23 cellular contexts compared by ENCODE assay signal in genomic region chr6:7631466-7631865, GRCh38. TPM values are rescaled to one million over a fixed set of nuclear protein-coding genes. Genes with fewer than 3 reads are reported as not detected.
DNase-seq lines count a peak whose midpoint lies in the region; ATAC-seq and TF ChIP-seq lines count a peak whose summit lies in the region.
"Had no signal": no experiment of that assay in that cellular context is flagged by ENCODE, and none has a peak within 500 bp of the region (broad histone marks: within the 10 kb centered on the region; RNA-seq: fewer than 3 reads in every experiment).

No MANE protein-coding gene starts in this region.

- DNase-seq in LNCaP clone FGC (ENCODE audit: low read depth) (peak; percentile 14), NCI-H748 treated with DMSO at 0.1 percent for 48 hours (lab: John Stamatoyannopoulos, UW) (peak; percentile 21), adipocyte (ENCODE audit: low read depth) (peak; percentile 40), fibroblast of villous mesenchyme (ENCODE audit: low read depth) (peak; percentile 84), GM23248 (no peak), sciatic nerve (ENCODE audit: low spot score) (no peak), kidney tubule cell (ENCODE audit: low spot score) (no peak), iPS-NIHi11 (ENCODE audit: low spot score) (no peak)
- DNase-seq: 8988T, ACHN, BE2C, Calu3, DMS79 treated with DMSO at 0.1 percent for 48 hours, GF-D8, NCI-H1092, NCI-H1417 treated with DMSO at 0.1 percent for 48 hours, NCI-H1694 treated with DMSO at 0.1 percent for 48 hours, NCI-H2171 treated with DMSO at 0.1 percent for 48 hours, NCI-H446, NCI-H82, SIG-M5 had no signal

- no peaks in the 10 kb centered on the region for H4K20me1 ChIP-seq in GM23248 (ENCODE audit: insufficient read depth)

- peaks cover 20% of the 10 kb centered on the region for H3F3A ChIP-seq in GM23248 (ENCODE audit: insufficient read depth)

- H3K4me1 ChIP-seq in adipocyte (ENCODE audit: control insufficient read depth, insufficient read depth, low read length), result peaks cover 8% of the 10 kb centered on the region
- H3K4me1 ChIP-seq in GM23248 (ENCODE audit: insufficient read depth), result peaks cover 18% of the 10 kb centered on the region
- H3K4me1 ChIP-seq: BE2C had no signal

- no peaks in the 10 kb centered on the region for H3K36me3 ChIP-seq in adipocyte (ENCODE audit: control insufficient read depth, insufficient read depth, low read length, severe bottlenecking)
- no peaks in the 10 kb centered on the region for H3K36me3 ChIP-seq in GM23248 (ENCODE audit: low read depth)
- H3K36me3 ChIP-seq: BE2C had no signal

- 42 to 44% methylated on average over 5 of the region's 5 CpGs for WGBS in GM23248 (ENCODE audit: low coverage in 1 of 2, low lambda C conversion rate in 2 of 2, missing lambda C conversion rate in 2 of 2), 2 experiments

- in situ Hi-C loops in GM23248 (cut with MboI), result no loop called here

- no peak overlapping the region for H3K4me3 ChIP-seq in LNCaP clone FGC (ENCODE audit: low read depth, low read length)
- no peak overlapping the region for H3K4me3 ChIP-seq in adipocyte (ENCODE audit: low read length)
- no peak overlapping the region for H3K4me3 ChIP-seq in fibroblast of villous mesenchyme (ENCODE audit: low read depth, low read length)
- H3K4me3 ChIP-seq in GM23248, result no peak overlapping the region

- H3K79me2 ChIP-seq in GM23248 (ENCODE audit: insufficient read depth), result no peaks in the 10 kb centered on the region

- intact Hi-C loops in sciatic nerve (cut with DNase I), result no loop called here

- H3K4me2 ChIP-seq in GM23248 (ENCODE audit: unreplicated experiment), result no peak overlapping the region

- ATAC-seq in sciatic nerve, result no peak
- ATAC-seq: Panc1 had no signal

- no peaks in the 10 kb centered on the region for H3K9me3 ChIP-seq in adipocyte (ENCODE audit: control insufficient read depth, low read length)
- no peaks in the 10 kb centered on the region for H3K9me3 ChIP-seq in GM23248 (ENCODE audit: low read depth)
- H3K9me3 ChIP-seq: BE2C had no signal

- TF ChIP-seq CTCF in LNCaP clone FGC (IDR thresholded peaks at IDR 0.05; ENCODE audit: control insufficient read depth, extremely low read depth, insufficient read depth) (no peak), fibroblast of villous mesenchyme (IDR thresholded peaks at IDR 0.05; ENCODE audit: insufficient read depth, low read depth, low read length) (no peak)

- no peak overlapping the region for H3K27ac ChIP-seq in GM23248
- H3K27ac ChIP-seq: HL-60 had no signal

- no peak overlapping the region for H2AFZ ChIP-seq in GM23248

- no peaks in the 10 kb centered on the region for H3K9me2 ChIP-seq in GM23248 (ENCODE audit: insufficient read depth)

- no peak overlapping the region for H3K9ac ChIP-seq in adipocyte (ENCODE audit: low read length)
- H3K9ac ChIP-seq in GM23248, result no peak overlapping the region

- H3K27me3 ChIP-seq in adipocyte (replicated peaks; ENCODE audit: control insufficient read depth, insufficient read depth, low read length) (no peaks in the 10 kb centered on the region), GM23248 (replicated peaks; ENCODE audit: insufficient read depth) (no peaks in the 10 kb centered on the region)
- H3K27me3 ChIP-seq: BE2C had no signal

RNA-seq across cellular contexts. Expression of gene SNRNP48, which starts 41.5 kb away (rescaled TPM):
- total RNA-seq in fibroblast of villous mesenchyme (11.0 and 16.4 TPM in 2 replicates), sciatic nerve (14.6 TPM)
- 9.9 and 13.1 TPM in 2 replicates for total RNA-seq in GM23248 (2014; rRNA removed; shearing (Covaris generic))
- 9.7 and 11.5 TPM in 2 replicates for polyA plus RNA-seq in GM23248 (2016; fragmentation: Nextera tagmentation; extraction: Ambion mirVana)

Comparison
In these comparisons a context has a peak if more than half of its experiments do, and no peak if none do; other contexts are left out.
1. DNase-seq: peak in LNCaP clone FGC (single experiment), NCI-H748 treated with DMSO at 0.1 percent for 48 hours (single experiment), adipocyte (single experiment) and fibroblast of villous mesenchyme (single experiment); none in GM23248 (single experiment), sciatic nerve (single experiment), kidney tubule cell (single experiment) and iPS-NIHi11 (single experiment).